Comparison of ENCODE assay signal across 20 cellular contexts in genomic region chr16:1466968-1467521, GRCh38. TPM values are rescaled to one million over a fixed set of nuclear protein-coding genes. Genes with fewer than 3 reads are reported as not detected.
A peak's percentile ranks its signal among the peaks of the same experiment; 100 is the strongest.
DNase-seq lines count a peak whose midpoint lies in the region; ATAC-seq, FAIRE-seq and TF ChIP-seq lines count a peak whose summit lies in the region.
"Had no signal": no experiment of that assay in that cellular context is flagged by ENCODE, and none has a peak within 500 bp of the region (broad histone marks: within the 10 kb centered on the region; RNA-seq: fewer than 3 reads in every experiment).

No MANE protein-coding gene starts in this region.

- H3K4me3 ChIP-seq in heart left ventricle (no peak overlapping the region), left ventricle myocardium inferior (no peak overlapping the region), RWPE2 (ENCODE audit: severe bottlenecking) (no peak overlapping the region)
- H3K4me3 ChIP-seq: esophagus squamous epithelium, pancreas, stomach, uterus had no signal

- H3K36me3 ChIP-seq in heart left ventricle: peaks cover 0 to 21% (median 12%) of the 10 kb centered on the region in 9 donors
- peaks cover 5% of the 10 kb centered on the region for H3K36me3 ChIP-seq in left ventricle myocardium inferior
- H3K36me3 ChIP-seq in RWPE2 (ENCODE audit: low read depth): no peaks in the 10 kb centered on the region
- H3K36me3 ChIP-seq: pancreas, uterus had no signal

- H3K4me3 Mint-ChIP-seq in T-cell: no peak overlapping the region
- H3K4me3 Mint-ChIP-seq: WTC11 had no signal

- 44 to 68% (median 56%) methylated on average over 14 of the region's 14 CpGs for WGBS in heart left ventricle, 4 donors

- H3K27ac ChIP-seq in heart left ventricle (no peak overlapping the region), left ventricle myocardium inferior (replicated peaks) (no peak overlapping the region), RWPE2 (ENCODE audit: poor library complexity, severe bottlenecking) (no peak overlapping the region)
- H3K27ac ChIP-seq: esophagus squamous epithelium, pancreas, stomach, uterus had no signal

- no peak for FAIRE-seq in urothelium cell line (lab: Jason Lieb, UNC)
- FAIRE-seq: pancreas had no signal

- H3K4me1 ChIP-seq in heart left ventricle (peaks cover 0 to 24% (median 3%) of the 10 kb centered on the region in 12 donors), left ventricle myocardium inferior (peaks cover 38% of the 10 kb centered on the region), RWPE2 (ENCODE audit: insufficient read depth, poor library complexity, severe bottlenecking) (no peaks in the 10 kb centered on the region)
- H3K4me1 ChIP-seq: pancreas, uterus had no signal

- no peaks in the 10 kb centered on the region for H3K9me3 Mint-ChIP-seq in T-cell
- H3K9me3 Mint-ChIP-seq: WTC11 had no signal

- peaks cover 8% of the 10 kb centered on the region for H3K36me3 Mint-ChIP-seq in T-cell
- H3K36me3 Mint-ChIP-seq: WTC11 had no signal

- H3K27me3 Mint-ChIP-seq in T-cell: no peaks in the 10 kb centered on the region

- TF ChIP-seq CTCF in heart left ventricle (IDR thresholded peaks at IDR 0.05) (no peak), left ventricle myocardium inferior (IDR thresholded peaks at IDR 0.05; ENCODE audit: borderline replicate concordance) (no peak), RWPE2 (IDR thresholded peaks at IDR 0.05; ENCODE audit: poor library complexity, severe bottlenecking) (no peak)

- DNase-seq in heart left ventricle (peak in 2 of 5 donors; percentile 50 to 52), left ventricle myocardium inferior (no peak), RWPE2 (ENCODE audit: low spot score) (peak; percentile 56), left ventricle myocardium superior (peak; percentile 45), urothelium cell line (ENCODE audit: low spot score) (peak; percentile 31), T-cell (no peak), HT-29 (ENCODE audit: low spot score) (no peak), NCI-H2171 (lab: John Stamatoyannopoulos, UW) (no peak)
- DNase-seq: activated effector memory CD4-positive, alpha-beta T cell treated with anti-CD3 and anti-CD28 coated beads, Interleukin-2, amount 50 U/mL, for 16 hours; anterior cingulate cortex; dermis blood vessel endothelial cell; esophagus squamous epithelium; head of caudate nucleus; Karpas-422; NCI-H187; NCI-H510A; stomach; uterus had no signal

- intact Hi-C loops in heart left ventricle (cut with DNase I): no loop called here
- intact Hi-C loops in left ventricle myocardium inferior (cut with micrococcal nuclease): no loop called here
- intact Hi-C loops in left ventricle myocardium superior (cut with micrococcal nuclease): no loop called here

- H3K4me1 Mint-ChIP-seq in T-cell: peaks cover 30 to 34% (median 33%) of the 10 kb centered on the region in 3 donors
- H3K4me1 Mint-ChIP-seq: WTC11 had no signal

- H3K27ac Mint-ChIP-seq in T-cell: no peak overlapping the region
- H3K27ac Mint-ChIP-seq: WTC11 had no signal

- CTCF ChIA-PET in T-cell (lab: Charles Lee): interaction anchor here in 1 of 2 donors (0.6 kb wide), 1 partner anchor 673 kb away, joined by 3 read pairs; no protein-coding TSS in a partner anchor

- H3K9me3 ChIP-seq in heart left ventricle (no peaks in the 10 kb centered on the region), left ventricle myocardium inferior (replicated peaks) (no peaks in the 10 kb centered on the region), RWPE2 (ENCODE audit: severe bottlenecking) (no peaks in the 10 kb centered on the region)
- H3K9me3 ChIP-seq: esophagus squamous epithelium, pancreas, stomach, uterus had no signal

- TF ChIP-seq POLR2A in heart left ventricle (IDR thresholded peaks at IDR 0.05): no peak

- H3K27me3 ChIP-seq in heart left ventricle (no peaks in the 10 kb centered on the region), left ventricle myocardium inferior (ENCODE audit: low read depth) (no peaks in the 10 kb centered on the region), RWPE2 (ENCODE audit: insufficient read depth, poor library complexity, severe bottlenecking) (no peaks in the 10 kb centered on the region)
- H3K27me3 ChIP-seq: esophagus squamous epithelium, pancreas, stomach, uterus had no signal

- POLR2A ChIA-PET in T-cell (lab: Charles Lee): no interaction called here

- ATAC-seq in heart left ventricle: peak in 3 of 4 donors; percentile 17 to 45 (median 39)
- ATAC-seq in RWPE2 (ENCODE audit: low read depth): peak; percentile 55
- ATAC-seq in left ventricle myocardium superior: peak; percentile 65
- no peak for ATAC-seq in T-cell (replicated peaks in 1 of 4)
- ATAC-seq: WTC11 had no signal

RNA-seq across cellular contexts. Expression of gene CLCN7, which starts 7.8 kb away (rescaled TPM):
- total RNA-seq in heart left ventricle (10 to 100 TPM; 30.3 to 70.8 (median 33.6) TPM), left ventricle myocardium inferior (45.3 TPM), left ventricle myocardium superior (53.2 TPM), T-cell (100 to 1,000 TPM in 3 of 5 donors, 10 to 100 TPM in 2; 77.1 to 141 (median 114) TPM)
- 10 to 100 TPM; 32.7 to 41.5 TPM for polyA plus RNA-seq in heart left ventricle
- 121 and 151 TPM in 2 replicates for total RNA-seq in HT-29 (2014; rRNA removed; shearing (Covaris generic))

RNA-seq across cellular contexts. Expression of gene PTX4, which starts 21.7 kb away (rescaled TPM):
- total RNA-seq in heart left ventricle (under 1 TPM in 2 of 9 donors, not detected in 7; 0.20 to 0.23 TPM), left ventricle myocardium inferior (not detected), left ventricle myocardium superior (not detected), T-cell (under 1 TPM in 1 of 5 donors, not detected in 4; 0.26 TPM)
- under 1 TPM in 1 of 2 donors, not detected in 1; 0.04 TPM for polyA plus RNA-seq in heart left ventricle
- total RNA-seq in HT-29 (2014; rRNA removed; shearing (Covaris generic)): 0.15 TPM in 1 of 2 replicates, not detected in the other
- total RNA-seq: dermis blood vessel endothelial cell, esophagus squamous epithelium, pancreas, stomach had no signal
- polyA plus RNA-seq: pancreas, stomach had no signal

RNA-seq across cellular contexts. Expression of gene CCDC154, which starts 22.7 kb away (rescaled TPM):
- total RNA-seq in heart left ventricle (1 to 10 TPM in 2 of 9 donors, under 1 TPM in 5, not detected in 2; 0.31 to 1.5 (median 0.92) TPM), left ventricle myocardium inferior (1.3 TPM), left ventricle myocardium superior (1.6 TPM), T-cell (1 to 10 TPM; 2.5 to 9.3 (median 6.5) TPM)
- polyA plus RNA-seq in heart left ventricle: under 1 TPM; 0.14 to 0.65 TPM
- not detected in 2 replicates for total RNA-seq in HT-29 (2014; rRNA removed; shearing (Covaris generic))
- total RNA-seq: stomach had no signal

RNA-seq across cellular contexts. Expression of gene TELO2, which starts 26.1 kb away (rescaled TPM):
- total RNA-seq in heart left ventricle: 10 to 100 TPM; 11.8 to 29.6 (median 16.7) TPM
- polyA plus RNA-seq in heart left ventricle: 10 to 100 TPM; 22.7 to 27.0 TPM
- total RNA-seq in left ventricle myocardium inferior: 17.7 TPM
- 21.6 TPM for total RNA-seq in left ventricle myocardium superior
- 10 to 100 TPM; 36.0 to 73.0 (median 56.1) TPM for total RNA-seq in T-cell
- 72.4 and 77.3 TPM in 2 replicates for total RNA-seq in HT-29 (2014; rRNA removed; shearing (Covaris generic))

RNA-seq across cellular contexts. Expression of gene PERCC1, which starts 36.2 kb away (rescaled TPM):
- total RNA-seq in heart left ventricle (under 1 TPM in 4 of 9 donors, not detected in 5; 0.32 to 0.60 (median 0.41) TPM), left ventricle myocardium inferior (not detected), left ventricle myocardium superior (0.27 TPM), T-cell (1 to 10 TPM in 2 of 5 donors, under 1 TPM in 3; 0.36 to 1.6 (median 0.90) TPM)
- under 1 TPM in 1 of 2 donors, not detected in 1; 0.11 TPM for polyA plus RNA-seq in heart left ventricle
- total RNA-seq in HT-29 (2014; rRNA removed; shearing (Covaris generic)): 0.10 TPM in 1 of 2 replicates, not detected in the other
- total RNA-seq: dermis blood vessel endothelial cell, esophagus squamous epithelium, uterus, WTC11 had no signal
- polyA plus RNA-seq: pancreas had no signal

Comparison
In these comparisons a context has a peak if more than half of its experiments do, and no peak if none do; other contexts are left out.
1. DNase-seq: peak in RWPE2 (single experiment), left ventricle myocardium superior (single experiment) and urothelium cell line (single experiment); none in left ventricle myocardium inferior (single experiment), T-cell (0 of 34), HT-29 (single experiment) and NCI-H2171 (single experiment).
2. ATAC-seq: peak in heart left ventricle (3 of 4), RWPE2 (single experiment) and left ventricle myocardium superior (single experiment); none in T-cell (0 of 4).